In the genomic region with DNA sequence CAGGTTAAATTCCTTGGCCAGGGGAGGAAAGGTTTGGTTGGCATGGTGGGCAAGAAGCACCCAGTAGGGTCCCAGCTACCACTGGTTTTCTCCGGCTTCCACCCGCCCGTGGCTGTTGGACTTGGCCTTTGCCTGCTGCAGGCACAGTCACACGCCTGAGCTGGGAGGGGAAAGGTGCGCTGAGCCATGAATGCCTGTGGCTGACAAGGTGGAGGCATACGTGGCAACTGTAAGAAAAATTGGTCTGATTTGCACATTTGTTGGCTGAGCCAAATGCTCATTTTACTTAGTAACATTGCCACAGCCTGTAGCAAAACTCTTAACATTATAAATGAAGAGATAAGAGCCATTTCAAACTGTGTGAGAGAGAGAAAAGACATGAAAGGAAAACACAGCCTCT, we compare ENCODE assay signal across 25 cellular contexts.
DNase-seq lines count a peak whose midpoint lies in the region; ATAC-seq, FAIRE-seq and TF ChIP-seq lines count a peak whose summit lies in the region.
"Had no signal": no experiment of that assay in that cellular context is flagged by ENCODE, and none has a peak within 500 bp of the region (broad histone marks: within the 10 kb centered on the region; RNA-seq: fewer than 3 reads in every experiment).

No MANE protein-coding gene starts in this region.

- peak overlapping the region in 10 of 11 experiments; percentile 8 to 67 (median 24); a peak in 14 of 22 replicates for H3K4me2 ChIP-seq in BLaER1 treated with 17β-estradiol and CSF1 and Interleukin-3, amounts not matched to agents 10 nM and 100 nM
- no peak overlapping the region for H3K4me2 ChIP-seq in GM23338

- H3K9ac ChIP-seq in BLaER1 treated with 17β-estradiol and CSF1 and Interleukin-3, amounts not matched to agents 10 nM and 100 nM = no peak overlapping the region
- H3K9ac ChIP-seq in kidney (ENCODE audit: low read length in 2 of 2) = no peak overlapping the region
- H3K9ac ChIP-seq: GM23248 had no signal

- peaks cover 3% of the 10 kb centered on the region for H3K27me3 Mint-ChIP-seq in GM23338 (ENCODE audit: insufficient read depth, low read depth, poor library complexity)
- H3K27me3 Mint-ChIP-seq: activated CD4-positive, alpha-beta memory T cell treated with anti-CD3 and anti-CD28 coated beads for 36 hours had no signal

- peaks cover 0 to 25% (median 14%) of the 10 kb centered on the region in 10 experiments; a peak in 13 of 20 replicates for H3K4me1 ChIP-seq in BLaER1 treated with 17β-estradiol and CSF1 and Interleukin-3, amounts not matched to agents 10 nM and 100 nM
- H3K4me1 ChIP-seq in GM23338 (ENCODE audit: insufficient read depth) (no peaks in the 10 kb centered on the region), kidney (ENCODE audit: control insufficient read depth in 1 of 2, insufficient read depth in 1 of 2, low read depth in 1 of 2, low read length in 2 of 2) (no peaks in the 10 kb centered on the region)
- H3K4me1 ChIP-seq: colonic mucosa, psoas muscle, SJCRH30, tibial artery had no signal

- ATAC-seq in GM23338 (peak; percentile 53), HG02970 (IDR thresholded peaks at IDR 0.05; ENCODE audit: low FRiP score, unreplicated experiment) (no peak), GM18517 (IDR thresholded peaks at IDR 0.05; ENCODE audit: unreplicated experiment) (no peak)
- ATAC-seq: left ventricle myocardium superior; psoas muscle; stimulated activated naive CD8-positive, alpha-beta T cell treated with anti-CD3 and anti-CD28 coated beads, Interleukin-15, Interleukin-2, amounts not matched to agents 100 U/mL and 50 U/mL, for 24 hours had no signal

- H3K36me3 Mint-ChIP-seq in GM23338 (ENCODE audit: low read depth) = no peaks in the 10 kb centered on the region
- H3K36me3 Mint-ChIP-seq: activated CD4-positive, alpha-beta memory T cell treated with anti-CD3 and anti-CD28 coated beads for 36 hours had no signal

- peaks cover 0 to 9% (median 0%) of the 10 kb centered on the region in 11 experiments; a peak in 2 of 22 replicates for H3K36me3 ChIP-seq in BLaER1 treated with 17β-estradiol and CSF1 and Interleukin-3, amounts not matched to agents 10 nM and 100 nM
- H3K36me3 ChIP-seq in GM23338 (ENCODE audit: insufficient read depth) (no peaks in the 10 kb centered on the region), kidney (ENCODE audit: control insufficient read depth in 1 of 2, insufficient read depth in 2 of 2, low read length in 2 of 2) (no peaks in the 10 kb centered on the region)
- H3K36me3 ChIP-seq: colonic mucosa, SJCRH30, tibial artery had no signal

- H3K27me3 ChIP-seq in BLaER1 treated with 17β-estradiol and CSF1 and Interleukin-3, amounts not matched to agents 10 nM and 100 nM = no peaks in the 10 kb centered on the region
- no peaks in the 10 kb centered on the region for H3K27me3 ChIP-seq in GM23338 (ENCODE audit: insufficient read depth)
- H3K27me3 ChIP-seq: colonic mucosa, SJCRH30, tibial artery had no signal

- peak overlapping the region; percentile 74 for H2AFZ ChIP-seq in GM23338
- H2AFZ ChIP-seq: GM23248 had no signal

- TF ChIP-seq CTCF in GM23338 (conservative IDR thresholded peaks at IDR 0.05; ENCODE audit: low read depth in 2 of 2) = no peak
- TF ChIP-seq CTCF in kidney (IDR thresholded peaks at IDR 0.05; ENCODE audit: borderline replicate concordance, extremely low read depth, insufficient read depth) = no peak

- peaks cover 2% of the 10 kb centered on the region; the same call in 1 of the 3 replicates for H3K4me1 Mint-ChIP-seq in GM23338

- no peak overlapping the region for H3K4me3 Mint-ChIP-seq in GM23338
- H3K4me3 Mint-ChIP-seq: activated CD4-positive, alpha-beta memory T cell treated with anti-CD3 and anti-CD28 coated beads for 36 hours had no signal

- no peaks in the 10 kb centered on the region for H3K79me2 ChIP-seq in GM23338 (replicated peaks; ENCODE audit: insufficient read depth)

- H3K9me2 ChIP-seq in GM23338 (ENCODE audit: insufficient read depth) = 0 out of 2 replicates have a peak, but pooled peaks cover 3% of the 10 kb centered on the region

- intact Hi-C loops in kidney (cut with DNase I) = no loop called here

- no peaks in the 10 kb centered on the region for H3K9me3 Mint-ChIP-seq in GM23338
- H3K9me3 Mint-ChIP-seq: activated CD4-positive, alpha-beta memory T cell treated with anti-CD3 and anti-CD28 coated beads for 36 hours had no signal

- no peak overlapping the region for H3K27ac ChIP-seq in BLaER1 treated with 17β-estradiol and CSF1 and Interleukin-3, amounts not matched to agents 10 nM and 100 nM
- H3K27ac ChIP-seq in GM23338 (ENCODE audit: low read depth) = no peak overlapping the region
- peak overlapping the region; percentile 8 to 12 for H3K27ac ChIP-seq in kidney (ENCODE audit: low read depth in 2 of 2, low read length in 2 of 2)
- H3K27ac ChIP-seq: colonic mucosa, GM23248, psoas muscle, SJCRH30, tibial artery, VCaP had no signal

- no peak overlapping the region for H3K27ac Mint-ChIP-seq in GM23338
- H3K27ac Mint-ChIP-seq: activated CD4-positive, alpha-beta memory T cell treated with anti-CD3 and anti-CD28 coated beads for 36 hours had no signal

- FAIRE-seq in kidney (lab: Jason Lieb, UNC) = no peak
- FAIRE-seq: GM12891, GM19239 had no signal

- no peaks in the 10 kb centered on the region for H3F3A ChIP-seq in GM23338 (replicated peaks; ENCODE audit: low read depth)

- H4K20me1 ChIP-seq in BLaER1 treated with 17β-estradiol and CSF1 and Interleukin-3, amounts not matched to agents 10 nM and 100 nM = no peaks in the 10 kb centered on the region
- H4K20me1 ChIP-seq in GM23338 (replicated peaks; ENCODE audit: insufficient read depth) = no peaks in the 10 kb centered on the region

- H3K9me3 ChIP-seq in BLaER1 treated with 17β-estradiol and CSF1 and Interleukin-3, amounts not matched to agents 10 nM and 100 nM (replicated peaks in 1 of 11) = peaks cover 0 to 4% (median 0%) of the 10 kb centered on the region in 11 experiments; a peak in 1 of 22 replicates
- no peaks in the 10 kb centered on the region for H3K9me3 ChIP-seq in kidney (ENCODE audit: control insufficient read depth in 1 of 2, low read length in 2 of 2)
- H3K9me3 ChIP-seq: colonic mucosa, psoas muscle, SJCRH30, tibial artery had no signal

- H3K4me3 ChIP-seq in BLaER1 treated with 17β-estradiol and CSF1 and Interleukin-3, amounts not matched to agents 10 nM and 100 nM = no peak overlapping the region
- no peak overlapping the region for H3K4me3 ChIP-seq in GM23338
- H3K4me3 ChIP-seq in kidney (ENCODE audit: low read length in 2 of 2) = no peak overlapping the region
- H3K4me3 ChIP-seq: colonic mucosa, GM23248, psoas muscle, SJCRH30, tibial artery had no signal

- DNase-seq in GM23338 (ENCODE audit: low spot score) (no peak), amniotic epithelial cell (ENCODE audit: low read depth) (peak; percentile 27), kidney (peak; percentile 77), glomerular visceral epithelial cell (ENCODE audit: extremely low spot score) (no peak), NCI-H82 treated with DMSO at 0.1 percent for 48 hours (lab: John Stamatoyannopoulos, UW; ENCODE audit: unreplicated experiment) (no peak)
- DNase-seq: activated CD4-positive, alpha-beta memory T cell treated with anti-CD3 and anti-CD28 coated beads for 36 hours; colonic mucosa; DMS 273 treated with DMSO at 0.1 percent for 48 hours; GF-D8; left ventricle myocardium superior; NCI-H1436 treated with DMSO at 0.1 percent for 48 hours; NCI-H82; psoas muscle; stimulated activated CD4-positive, alpha-beta T cell treated with anti-CD3 and anti-CD28 coated beads, Interleukin-4, amount 100 ng/mL, for 1 hour; stimulated activated naive CD8-positive, alpha-beta T cell treated with anti-CD3 and anti-CD28 coated beads, Interleukin-15, Interleukin-2, amounts not matched to agents 100 U/mL and 50 U/mL, for 24 hours; T-helper 2 cell; tibial artery had no signal

TF ChIP-seq in GM23338, 12 proteins besides CTCF, POLR2A, EP300 and RAD21 (continues in another document):
- TF ChIP-seq EZH2 (IDR thresholded peaks at IDR 0.05; ENCODE audit: low read depth, unreplicated experiment) (no peak), POLR2AphosphoS5 (IDR thresholded peaks at IDR 0.05; ENCODE audit: low read depth) (no peak), ZNF114 (CRISPR knock-in tag; IDR thresholded peaks at IDR 0.05) (no peak), JUNB (IDR thresholded peaks at IDR 0.05; ENCODE audit: unreplicated experiment) (no peak), CREB1 (CRISPR knock-in tag; IDR thresholded peaks at IDR 0.05; ENCODE audit: low read depth) (no peak)
- TF ChIP-seq, protein P1, sequence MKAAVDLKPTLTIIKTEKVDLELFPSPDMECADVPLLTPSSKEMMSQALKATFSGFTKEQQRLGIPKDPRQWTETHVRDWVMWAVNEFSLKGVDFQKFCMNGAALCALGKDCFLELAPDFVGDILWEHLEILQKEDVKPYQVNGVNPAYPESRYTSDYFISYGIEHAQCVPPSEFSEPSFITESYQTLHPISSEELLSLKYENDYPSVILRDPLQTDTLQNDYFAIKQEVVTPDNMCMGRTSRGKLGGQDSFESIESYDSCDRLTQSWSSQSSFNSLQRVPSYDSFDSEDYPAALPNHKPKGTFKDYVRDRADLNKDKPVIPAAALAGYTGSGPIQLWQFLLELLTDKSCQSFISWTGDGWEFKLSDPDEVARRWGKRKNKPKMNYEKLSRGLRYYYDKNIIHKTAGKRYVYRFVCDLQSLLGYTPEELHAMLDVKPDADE (IDR thresholded peaks at IDR 0.05) = no peak

Comparison
In these comparisons a context has a peak if more than half of its experiments do, and no peak if none do; other contexts are left out.
1. H3K27ac ChIP-seq: peak in kidney (2 of 2); none in BLaER1 treated with 17β-estradiol and CSF1 and Interleukin-3, amounts not matched to agents 10 nM and 100 nM (0 of 11) and GM23338 (single experiment).
2. DNase-seq: peak in amniotic epithelial cell (single experiment) and kidney (single experiment); none in GM23338 (single experiment), glomerular visceral epithelial cell (single experiment) and NCI-H82 treated with DMSO at 0.1 percent for 48 hours (single experiment).